Comparison of ENCODE assay signal across 5 cellular contexts in genomic region chr11:63542506-63542905, GRCh38. TPM values are rescaled to one million over a fixed set of nuclear protein-coding genes. Genes with fewer than 3 reads are reported as not detected.
"Had no signal": no experiment of that assay in that cellular context is flagged by ENCODE, and none has a peak within 500 bp of the region (broad histone marks: within the 10 kb centered on the region; RNA-seq: fewer than 3 reads in every experiment).

No MANE protein-coding gene starts in this region.

RNA-seq across cellular contexts. Expression of gene PLAAT2, which starts 20.7 kb away (rescaled TPM):
- total RNA-seq: activated CD4-positive, alpha-beta memory T cell treated with anti-CD3 and anti-CD28 coated beads, Interleukin-2, amount 10 ng/mL, durations not matched to agents 7 days and 5 days; activated CD4-positive, alpha-beta T cell treated with anti-CD3 and anti-CD28 coated beads for 36 hours; activated T-helper 2 cell treated with anti-CD3 and anti-CD28 coated beads, Interferon-gamma antibody, Interleukin-2, Interleukin-4, amounts not matched to agents 10 μg/mL and 5 μg/mL and 100 μg/mL, durations not matched to agents 14 hours and 24 hours and 36 hours; cardiac septum; K562 had no signal
- polyA plus RNA-seq: K562 had no signal

RNA-seq across cellular contexts. Expression of gene LGALS12, which starts 36.6 kb away (rescaled TPM):
- total RNA-seq: activated CD4-positive, alpha-beta memory T cell treated with anti-CD3 and anti-CD28 coated beads, Interleukin-2, amount 10 ng/mL, durations not matched to agents 7 days and 5 days; activated CD4-positive, alpha-beta T cell treated with anti-CD3 and anti-CD28 coated beads for 36 hours had no signal

RNA-seq across cellular contexts. Expression of gene PLAAT5, which starts 51.5 kb away (rescaled TPM):
- total RNA-seq: activated CD4-positive, alpha-beta memory T cell treated with anti-CD3 and anti-CD28 coated beads, Interleukin-2, amount 10 ng/mL, durations not matched to agents 7 days and 5 days; K562 had no signal
- polyA plus RNA-seq: K562 had no signal
